Comparison of ENCODE assay signal across 8 cellular contexts in the genomic region with DNA sequence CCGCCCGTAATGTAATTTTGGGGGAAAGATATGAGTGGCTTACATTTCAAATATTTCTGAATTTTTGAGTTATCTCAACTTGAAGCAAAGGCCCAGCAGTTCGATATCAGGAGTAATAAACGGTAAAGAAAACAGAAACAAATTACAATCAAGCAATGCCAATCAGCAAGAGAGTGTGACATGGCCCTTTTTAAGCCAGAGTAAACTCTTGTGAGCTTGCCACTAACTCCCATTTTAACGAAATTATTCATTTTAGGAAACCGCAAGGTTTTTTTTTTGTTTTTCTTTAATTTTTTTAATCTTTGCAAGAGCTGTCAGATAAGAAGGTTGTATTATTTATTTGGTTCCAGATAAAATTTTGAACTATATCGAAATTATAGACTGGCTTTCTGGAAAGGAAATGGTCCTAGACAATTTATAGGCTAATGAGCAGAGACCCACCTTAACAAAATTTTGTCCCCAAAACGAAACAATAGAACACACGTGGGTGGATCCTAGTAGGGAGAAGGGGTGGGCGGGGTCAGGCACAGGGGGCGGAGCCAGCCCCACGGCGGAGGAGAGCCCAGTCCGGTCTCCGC. TPM values are rescaled to one million over a fixed set of nuclear protein-coding genes. Genes with fewer than 3 reads are reported as not detected.
DNase-seq lines count a peak whose midpoint lies in the region; ATAC-seq, FAIRE-seq and TF ChIP-seq lines count a peak whose summit lies in the region.

No MANE protein-coding gene starts in this region.

- H3K79me2 ChIP-seq in GM23338 (replicated peaks; ENCODE audit: insufficient read depth): peaks cover 33% of the 10 kb centered on the region

- H3K4me1 ChIP-seq in GM23338 (ENCODE audit: insufficient read depth) (0 out of 2 replicates have a peak, but pooled peaks cover 4% of the 10 kb centered on the region), pancreas (peaks cover 0 to 7% (median 6%) of the 10 kb centered on the region in 3 donors)

- H3K27me3 Mint-ChIP-seq in GM23338 (ENCODE audit: insufficient read depth, low read depth, poor library complexity): peaks cover 2% of the 10 kb centered on the region
- H3K27me3 Mint-ChIP-seq in activated CD4-positive, alpha-beta T cell treated with anti-CD3 and anti-CD28 coated beads for 36 hours: no peaks in the 10 kb centered on the region

- intact Hi-C loops in activated CD4-positive, alpha-beta T cell treated with anti-CD3 and anti-CD28 coated beads for 36 hours (cut with DNase I, micrococcal nuclease): loop anchor here (1.0 kb wide), 6 partner anchors 17 to 152 kb away; partner anchors contain the start of genes CDK7 (in 2 of the 2), CENPH (in 2 of the 2), AK6 (in 1 of the 2) and CCDC125 (in 1 of the 2)
- intact Hi-C loops in pancreas (cut with DNase I): no loop called here

- H2AFZ ChIP-seq in GM23338: 0 out of 2 replicates have a peak overlapping the region, but pooled peaks have one; percentile 11

- H3K9me3 ChIP-seq in pancreas: no peaks in the 10 kb centered on the region

- peak overlapping the region; percentile 85 for H3K4me3 ChIP-seq in GM23338
- peak overlapping the region; percentile 62 to 99 (median 94) for H3K4me3 ChIP-seq in pancreas

- peaks cover 47% of the 10 kb centered on the region for H3K36me3 Mint-ChIP-seq in GM23338 (ENCODE audit: low read depth)
- peaks cover 11% of the 10 kb centered on the region for H3K36me3 Mint-ChIP-seq in activated CD4-positive, alpha-beta T cell treated with anti-CD3 and anti-CD28 coated beads for 36 hours (ENCODE audit: low read depth)

- TF ChIP-seq CTCF in GM23338 (conservative IDR thresholded peaks at IDR 0.05; ENCODE audit: low read depth in 2 of 2): no peak
- TF ChIP-seq CTCF in pancreas (IDR thresholded peaks at IDR 0.05): no peak

- H3K36me3 ChIP-seq in GM23338 (ENCODE audit: insufficient read depth): peaks cover 9% of the 10 kb centered on the region; the same call in 1 of the 2 replicates
- no peaks in the 10 kb centered on the region for H3K36me3 ChIP-seq in pancreas

- H3K27me3 ChIP-seq in GM23338 (ENCODE audit: insufficient read depth) (no peaks in the 10 kb centered on the region), pancreas (no peaks in the 10 kb centered on the region)

- H3K27ac ChIP-seq in GM23338 (ENCODE audit: low read depth) (no peak overlapping the region), pancreas (peak overlapping the region; percentile 90 to 93 (median 92))

- FAIRE-seq in pancreas (lab: Jason Lieb, UNC): no peak

- 13 to 16% methylated on average over 15 of the region's 15 CpGs for WGBS in pancreas, 2 donors

- H3K27ac Mint-ChIP-seq in GM23338: peak overlapping the region; percentile 98
- peak overlapping the region; percentile 95 for H3K27ac Mint-ChIP-seq in activated CD4-positive, alpha-beta T cell treated with anti-CD3 and anti-CD28 coated beads for 36 hours

- no peaks in the 10 kb centered on the region for H3F3A ChIP-seq in GM23338 (replicated peaks; ENCODE audit: low read depth)

- H3K4me1 Mint-ChIP-seq in GM23338: peaks cover 8% of the 10 kb centered on the region; the same call in 1 of the 3 replicates
- H3K4me1 Mint-ChIP-seq in activated CD4-positive, alpha-beta T cell treated with anti-CD3 and anti-CD28 coated beads for 36 hours: peaks cover 18% of the 10 kb centered on the region

- POLR2A ChIA-PET in activated CD4-positive, alpha-beta T cell treated with anti-CD3 and anti-CD28 coated beads for 36 hours (lab: Charles Lee): interaction anchor here (0.6 to 1.2 kb wide), 8 partner anchors 17 to 124 kb away, joined by 3 to 6 read pairs (median 4); partner anchors contain the start of genes CDK7, CENPH and SLC30A5

- ATAC-seq in GM23338: no peak
- ATAC-seq in activated CD4-positive, alpha-beta T cell treated with anti-CD3 and anti-CD28 coated beads for 36 hours: peak; percentile 92
- no peak for ATAC-seq in pancreas
- no peak for ATAC-seq in HG03457 (IDR thresholded peaks at IDR 0.05; ENCODE audit: unreplicated experiment)
- no peak for ATAC-seq in GM19035 (IDR thresholded peaks at IDR 0.05; ENCODE audit: unreplicated experiment)
- no peak for ATAC-seq in GM19351 (IDR thresholded peaks at IDR 0.05; ENCODE audit: unreplicated experiment)

- H3K9me2 ChIP-seq in GM23338 (ENCODE audit: insufficient read depth): no peaks in the 10 kb centered on the region

- peak overlapping the region; percentile 97 for H3K4me3 Mint-ChIP-seq in GM23338
- H3K4me3 Mint-ChIP-seq in activated CD4-positive, alpha-beta T cell treated with anti-CD3 and anti-CD28 coated beads for 36 hours: peak overlapping the region; percentile 91

- H4K20me1 ChIP-seq in GM23338 (replicated peaks; ENCODE audit: insufficient read depth): no peaks in the 10 kb centered on the region

- peaks cover 9% of the 10 kb centered on the region for H3K9me3 Mint-ChIP-seq in GM23338
- no peaks in the 10 kb centered on the region for H3K9me3 Mint-ChIP-seq in activated CD4-positive, alpha-beta T cell treated with anti-CD3 and anti-CD28 coated beads for 36 hours (ENCODE audit: low read depth)

- CTCF ChIA-PET in activated CD4-positive, alpha-beta T cell treated with anti-CD3 and anti-CD28 coated beads for 36 hours (lab: Charles Lee): interaction anchor here (1.0 kb wide), 1 partner anchor 17 kb away, joined by 5 read pairs; the partner anchor contains the start of gene CDK7

- DNase-seq in AG08395 (ENCODE audit: low spot score): peak; percentile 99
- no peak for DNase-seq in GM23338 (ENCODE audit: low spot score)
- peak; percentile 97 for DNase-seq in activated CD4-positive, alpha-beta T cell treated with anti-CD3 and anti-CD28 coated beads for 36 hours
- peak; percentile 94 for DNase-seq in epidermal melanocyte (ENCODE audit: insufficient read length, low spot score)
- no peak for DNase-seq in pancreas

- H3K4me2 ChIP-seq in GM23338: peak overlapping the region; percentile 73

TF ChIP-seq in GM23338, 12 proteins besides CTCF, POLR2A, EP300 and RAD21 (continues in another document):
- TF ChIP-seq ZNF331 (CRISPR knock-in tag; IDR thresholded peaks at IDR 0.05; ENCODE audit: low read depth): no peak
- TF ChIP-seq NANOG (IDR thresholded peaks at IDR 0.05; ENCODE audit: borderline replicate concordance): no peak
- TF ChIP-seq POLR2AphosphoS5 (IDR thresholded peaks at IDR 0.05; ENCODE audit: low read depth): no peak
- TF ChIP-seq STAT1 (IDR thresholded peaks at IDR 0.05; ENCODE audit: unreplicated experiment): no peak
- TF ChIP-seq, protein P1, sequence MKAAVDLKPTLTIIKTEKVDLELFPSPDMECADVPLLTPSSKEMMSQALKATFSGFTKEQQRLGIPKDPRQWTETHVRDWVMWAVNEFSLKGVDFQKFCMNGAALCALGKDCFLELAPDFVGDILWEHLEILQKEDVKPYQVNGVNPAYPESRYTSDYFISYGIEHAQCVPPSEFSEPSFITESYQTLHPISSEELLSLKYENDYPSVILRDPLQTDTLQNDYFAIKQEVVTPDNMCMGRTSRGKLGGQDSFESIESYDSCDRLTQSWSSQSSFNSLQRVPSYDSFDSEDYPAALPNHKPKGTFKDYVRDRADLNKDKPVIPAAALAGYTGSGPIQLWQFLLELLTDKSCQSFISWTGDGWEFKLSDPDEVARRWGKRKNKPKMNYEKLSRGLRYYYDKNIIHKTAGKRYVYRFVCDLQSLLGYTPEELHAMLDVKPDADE (IDR thresholded peaks at IDR 0.05): no peak
- TF ChIP-seq CREB1 (CRISPR knock-in tag; IDR thresholded peaks at IDR 0.05; ENCODE audit: low read depth): no peak
- no peak for TF ChIP-seq EZH2phosphoT487 (IDR thresholded peaks at IDR 0.05; ENCODE audit: unreplicated experiment)
- TF ChIP-seq JUNB (IDR thresholded peaks at IDR 0.05; ENCODE audit: unreplicated experiment): no peak
- no peak for TF ChIP-seq REST (IDR thresholded peaks at IDR 0.05; ENCODE audit: unreplicated experiment)

RNA-seq across cellular contexts. Expression of gene CDK7, which starts 17.4 kb away (rescaled TPM):
- total RNA-seq in GM23338 (2014; rRNA removed; shearing (Covaris generic)): 80.7 and 81.1 TPM in 2 replicates
- 69.4 and 78.4 TPM in 2 replicates for polyA plus RNA-seq in GM23338 (2016; fragmentation: Nextera tagmentation; extraction: Ambion mirVana)
- 10 to 100 TPM; 47.0 to 47.8 TPM for total RNA-seq in activated CD4-positive, alpha-beta T cell treated with anti-CD3 and anti-CD28 coated beads for 36 hours
- total RNA-seq in pancreas: 10 to 100 TPM in 3 of 6 donors, 1 to 10 TPM in 3; 6.2 to 13.6 (median 10.2) TPM
- polyA plus RNA-seq in pancreas: 10 to 100 TPM in 1 of 2 donors, 1 to 10 TPM in 1; 8.9 to 11.4 TPM

RNA-seq across cellular contexts. Expression of gene CENPH, which starts 27.9 kb away (rescaled TPM):
- 95.1 and 99.4 TPM in 2 replicates for total RNA-seq in GM23338 (2014; rRNA removed; shearing (Covaris generic))
- polyA plus RNA-seq in GM23338 (2016; fragmentation: Nextera tagmentation; extraction: Ambion mirVana): 102 and 107 TPM in 2 replicates
- 10 to 100 TPM; 96.0 to 98.3 TPM for total RNA-seq in activated CD4-positive, alpha-beta T cell treated with anti-CD3 and anti-CD28 coated beads for 36 hours
- 1 to 10 TPM in 3 of 6 donors, under 1 TPM in 3; 0.28 to 1.2 (median 0.99) TPM for total RNA-seq in pancreas
- polyA plus RNA-seq in pancreas: 1 to 10 TPM in 1 of 2 donors, under 1 TPM in 1; 0.95 to 1.4 TPM

RNA-seq across cellular contexts. Expression of gene CCNB1, which starts 50.3 kb away (rescaled TPM):
- total RNA-seq in GM23338 (2014; rRNA removed; shearing (Covaris generic)): 273 and 276 TPM in 2 replicates
- polyA plus RNA-seq in GM23338 (2016; fragmentation: Nextera tagmentation; extraction: Ambion mirVana): 400 and 411 TPM in 2 replicates
- 100 to 1,000 TPM; 163 to 205 TPM for total RNA-seq in activated CD4-positive, alpha-beta T cell treated with anti-CD3 and anti-CD28 coated beads for 36 hours
- total RNA-seq in pancreas: 1 to 10 TPM; 1.4 to 3.3 (median 3.2) TPM
- polyA plus RNA-seq in pancreas: 1 to 10 TPM; 1.3 to 2.3 TPM

Comparison
In these comparisons a context has a peak if more than half of its experiments do, and no peak if none do; other contexts are left out.
1. DNase-seq: peak in AG08395 (single experiment), activated CD4-positive, alpha-beta T cell treated with anti-CD3 and anti-CD28 coated beads for 36 hours (single experiment) and epidermal melanocyte (single experiment); none in GM23338 (single experiment) and pancreas (0 of 6).
2. RNA of gene CENPH, which starts 27.9 kb away (total RNA-seq): 95.1 to 99.4 TPM in GM23338 and 96.0 to 98.3 TPM in activated CD4-positive, alpha-beta T cell treated with anti-CD3 and anti-CD28 coated beads for 36 hours; 0.28 to 1.2 TPM in pancreas; every median in the first group is over 10 times any median in the second.
3. RNA of gene CCNB1, which starts 50.3 kb away (total RNA-seq): 273 to 276 TPM in GM23338 and 163 to 205 TPM in activated CD4-positive, alpha-beta T cell treated with anti-CD3 and anti-CD28 coated beads for 36 hours; 1.4 to 3.3 TPM in pancreas; every median in the first group is over 10 times any median in the second.
4. intact Hi-C loops: an anchor here in activated CD4-positive, alpha-beta T cell treated with anti-CD3 and anti-CD28 coated beads for 36 hours (1.0 kb wide); none called in pancreas.